27 cellular contexts compared by ENCODE assay signal in the genomic region with DNA sequence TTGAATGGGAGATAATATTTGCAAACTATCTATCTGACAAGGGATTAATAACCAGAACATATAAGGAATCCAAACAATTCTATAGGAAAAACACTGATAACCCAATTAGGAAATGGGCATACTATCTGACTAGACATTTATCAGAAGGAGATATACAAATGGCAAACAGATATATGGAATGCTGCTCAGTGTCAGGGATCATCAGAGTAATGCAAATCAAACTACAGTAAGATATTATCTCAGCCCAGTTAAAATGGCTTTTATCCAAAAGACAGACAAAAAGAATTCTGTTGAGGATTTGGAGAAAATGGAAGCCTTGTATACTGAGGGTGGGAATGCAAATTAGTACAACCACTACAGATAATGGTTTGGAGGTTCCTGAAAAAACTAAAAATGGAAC.
"Had no signal": no experiment of that assay in that cellular context is flagged by ENCODE, and none has a peak within 500 bp of the region (broad histone marks: within the 10 kb centered on the region; RNA-seq: fewer than 3 reads in every experiment).

No MANE protein-coding gene starts in this region.

- H3K36me3 ChIP-seq: brain microvascular endothelial cell, gastrocnemius medialis, heart left ventricle had no signal

- H3K4me3 ChIP-seq: coronary artery, dorsolateral prefrontal cortex, gastrocnemius medialis, heart left ventricle had no signal

- H3K27me3 ChIP-seq: brain microvascular endothelial cell, dorsolateral prefrontal cortex, gastrocnemius medialis, heart left ventricle had no signal

- H3K9me3 ChIP-seq: gastrocnemius medialis had no signal

- DNase-seq: activated CD4-positive, alpha-beta memory T cell treated with anti-CD3 and anti-CD28 coated beads for 36 hours; activated CD4-positive, alpha-beta T cell treated with anti-CD3 and anti-CD28 coated beads for 36 hours; activated CD4-positive, alpha-beta T cell treated with anti-CD3 and anti-CD28 coated beads, Interleukin-2, amount 10 ng/mL, durations not matched to agents 24 days and 14 days; activated CD4-positive, CD25-positive, alpha-beta regulatory T cell; activated CD4-positive, CD25-positive, alpha-beta regulatory T cell treated with anti-CD3 and anti-CD28 coated beads, Interleukin-2, amount 50 U/mL, for 72 hours; activated CD8-positive, alpha-beta memory T cell treated with anti-CD3 and anti-CD28 coated beads, Interleukin-2, amount 10 ng/mL, durations not matched to agents 7 days and 5 days; activated CD8-positive, alpha-beta memory T cell treated with anti-CD3 and anti-CD28 coated beads, Interleukin-2, amount 50 U/mL, for 4 hours; activated CD8-positive, alpha-beta T cell treated with anti-CD3 and anti-CD28 coated beads, Interleukin-2, amount 10 ng/mL, durations not matched to agents 7 days and 5 days; activated effector memory CD4-positive, alpha-beta T cell treated with anti-CD3 and anti-CD28 coated beads, Interleukin-2, amount 50 U/mL, for 16 hours; activated naive CD4-positive, alpha-beta T cell; activated naive CD4-positive, alpha-beta T cell treated with anti-CD3 and anti-CD28 coated beads, Interleukin-2, amount 10 ng/mL, durations not matched to agents 7 days and 5 days; activated T-cell treated with anti-CD3 and anti-CD28 coated beads, Interleukin-2, amount 50 U/mL, for 1 hour; activated T-cell treated with anti-CD3 and anti-CD28 coated beads, Interleukin-2, amount 50 U/mL, for 48 hours; amniotic stem cell; anterior cingulate cortex; brain microvascular endothelial cell; dorsolateral prefrontal cortex; effector memory CD4-positive, alpha-beta T cell; endodermal cell; foreskin fibroblast; gastrocnemius medialis; glutamatergic neuron; heart left ventricle; T-helper 17 cell; T1000 had no signal

- H3K27ac ChIP-seq: brain microvascular endothelial cell, coronary artery, dorsolateral prefrontal cortex, gastrocnemius medialis, heart left ventricle had no signal

- ATAC-seq: activated CD4-positive, alpha-beta T cell treated with anti-CD3 and anti-CD28 coated beads for 36 hours; activated CD8-positive, alpha-beta memory T cell treated with anti-CD3 and anti-CD28 coated beads, Interleukin-2, amount 10 ng/mL, durations not matched to agents 7 days and 5 days; activated CD8-positive, alpha-beta T cell treated with anti-CD3 and anti-CD28 coated beads, Interleukin-2, amount 10 ng/mL, durations not matched to agents 7 days and 5 days; esophagus mucosa; gastrocnemius medialis; heart left ventricle; T-helper 17 cell had no signal

- H3K4me1 ChIP-seq: gastrocnemius medialis, heart left ventricle had no signal
